23 cellular contexts compared by ENCODE assay signal in the genomic region with DNA sequence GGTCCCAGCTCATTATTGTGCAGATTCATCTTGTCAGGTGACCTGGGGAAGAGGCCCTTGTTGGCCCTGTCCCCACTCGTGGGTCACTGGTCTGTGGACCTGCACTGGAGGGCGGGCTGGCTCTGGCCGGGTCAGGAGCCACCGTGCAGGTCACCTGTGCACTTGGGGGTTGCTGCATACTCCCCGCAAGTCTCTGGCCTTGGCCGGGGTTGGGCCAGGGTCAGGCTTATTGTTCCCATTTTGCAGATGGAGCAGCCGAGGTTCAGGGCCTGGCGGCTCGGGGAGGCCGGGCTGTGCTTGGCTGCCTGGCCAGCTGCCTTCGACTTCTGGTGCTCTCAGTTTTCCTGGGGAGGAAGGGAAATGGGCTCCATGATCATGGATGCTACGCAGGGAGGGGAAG.
"Had no signal": no experiment of that assay in that cellular context is flagged by ENCODE, and none has a peak within 500 bp of the region (broad histone marks: within the 10 kb centered on the region; RNA-seq: fewer than 3 reads in every experiment).

No MANE protein-coding gene starts in this region.

- H2AFZ ChIP-seq: hepatocyte had no signal

- H3K9me3 ChIP-seq: esophagus muscularis mucosa, gastroesophageal sphincter, heart left ventricle, left ventricle myocardium inferior, lower lobe of right lung, mucosa of descending colon had no signal

- H3K79me2 ChIP-seq: hepatocyte had no signal

- DNase-seq: dermis blood vessel endothelial cell; dorsolateral prefrontal cortex; effector CD4-positive, alpha-beta T cell; effector memory CD4-positive, alpha-beta T cell; heart left ventricle; hypothalamus; immature natural killer cell; islet precursor cell; kidney; kidney glomerular epithelial cell; left colon; left ventricle myocardium inferior; lower lobe of right lung; mesenchymal stem cell; mucosa of descending colon; naive B cell had no signal

- FAIRE-seq: endothelial cell of umbilical vein, frontal cortex, kidney had no signal

- H3K27me3 ChIP-seq: dorsolateral prefrontal cortex, esophagus muscularis mucosa, gastroesophageal sphincter, hepatocyte had no signal

- H3K27ac ChIP-seq: coronary artery, dorsolateral prefrontal cortex, esophagus muscularis mucosa, foreskin keratinocyte, gastroesophageal sphincter, hepatocyte, lower lobe of right lung had no signal

- H3K4me2 ChIP-seq: hepatocyte had no signal

- H3K4me1 ChIP-seq: foreskin keratinocyte had no signal

- H3K4me3 ChIP-seq: coronary artery, dorsolateral prefrontal cortex, esophagus muscularis mucosa, gastroesophageal sphincter, heart left ventricle, hepatocyte, left ventricle myocardium inferior, lower lobe of right lung, mucosa of descending colon had no signal
